8 cellular contexts compared by ENCODE assay signal in the genomic region with DNA sequence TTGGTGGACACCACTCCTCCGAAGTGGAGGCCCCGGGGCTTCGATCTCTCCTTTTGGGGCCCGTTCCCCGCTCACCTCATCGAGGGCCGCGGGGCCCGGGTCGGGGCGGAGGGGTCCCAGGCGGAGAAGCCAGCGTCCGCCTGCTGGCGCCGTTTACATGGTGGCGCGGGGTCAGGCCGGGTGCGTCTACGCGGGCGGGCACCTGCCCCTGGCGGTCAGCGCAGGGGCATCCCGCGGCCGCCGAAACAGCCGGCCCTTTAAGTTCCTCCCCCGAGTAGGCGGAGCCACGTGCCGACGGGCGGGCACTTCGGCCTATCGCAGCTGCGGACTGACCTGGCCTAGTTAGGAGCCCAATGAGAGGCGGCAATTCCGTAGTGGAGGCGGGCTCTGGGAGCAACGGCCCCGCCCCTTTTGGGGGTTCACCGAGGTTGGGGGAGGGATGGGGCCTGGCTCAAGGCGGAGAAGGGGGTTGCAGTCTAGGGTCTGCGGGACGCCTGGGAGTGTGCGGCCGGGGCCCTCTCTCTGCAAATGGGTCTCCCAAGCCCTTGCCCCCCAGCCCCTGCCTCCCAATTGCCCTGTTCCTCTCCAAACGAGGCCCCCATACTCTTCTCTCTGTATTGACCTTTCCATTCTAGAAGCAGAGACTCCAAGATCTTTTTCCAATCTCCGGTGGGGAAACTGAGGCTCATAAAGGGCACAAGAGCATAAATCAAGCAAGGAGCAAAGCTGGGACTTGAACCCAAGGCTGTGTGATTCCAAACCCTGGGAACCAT. TPM values are rescaled to one million over a fixed set of nuclear protein-coding genes. Genes with fewer than 3 reads are reported as not detected.
DNase-seq lines count a peak whose midpoint lies in the region; ATAC-seq and TF ChIP-seq lines count a peak whose summit lies in the region.

A gene with protein sequence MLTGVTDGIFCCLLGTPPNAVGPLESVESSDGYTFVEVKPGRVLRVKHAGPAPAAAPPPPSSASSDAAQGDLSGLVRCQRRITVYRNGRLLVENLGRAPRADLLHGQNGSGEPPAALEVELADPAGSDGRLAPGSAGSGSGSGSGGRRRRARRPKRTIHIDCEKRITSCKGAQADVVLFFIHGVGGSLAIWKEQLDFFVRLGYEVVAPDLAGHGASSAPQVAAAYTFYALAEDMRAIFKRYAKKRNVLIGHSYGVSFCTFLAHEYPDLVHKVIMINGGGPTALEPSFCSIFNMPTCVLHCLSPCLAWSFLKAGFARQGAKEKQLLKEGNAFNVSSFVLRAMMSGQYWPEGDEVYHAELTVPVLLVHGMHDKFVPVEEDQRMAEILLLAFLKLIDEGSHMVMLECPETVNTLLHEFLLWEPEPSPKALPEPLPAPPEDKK (minus strand): TSS at position 259 of the 773 bp plus-strand sequence. CDS start 1,809 bp downstream, outside the sequence.

- peak within 1 kb of the TSS; percentile 93 for H4K91ac ChIP-seq in trophoblast cell (ENCODE audit: low read depth, low read length)

- H3K14ac ChIP-seq in trophoblast cell (ENCODE audit: low read length), result peak within 1 kb of the TSS; percentile 87

- H2BK12ac ChIP-seq in trophoblast cell (ENCODE audit: low read length), result peak within 1 kb of the TSS; percentile 64

- WGBS in trophoblast cell (ENCODE audit: extremely low coverage, insufficient coverage, insufficient read length), result no CpG with 5 or more reads among the region's 52 CpGs
- 4 to 5% methylated on average over 8 to 10 of the region's 52 CpGs for WGBS in tibial nerve, 2 donors

- H3K9me3 ChIP-seq in adipocyte (ENCODE audit: control insufficient read depth, low read length), result no peaks in the 10 kb centered on the region
- no peaks in the 10 kb centered on the region for H3K9me3 ChIP-seq in trophoblast cell (ENCODE audit: insufficient read depth, low read depth, low read length)
- no peaks in the 10 kb centered on the region for H3K9me3 ChIP-seq in tibial nerve

- TF ChIP-seq POLR2A in tibial nerve (IDR thresholded peaks at IDR 0.05), result peak in 1 of 2 donors; percentile 77

- no peak within 1 kb of the TSS for H3K23ac ChIP-seq in trophoblast cell (ENCODE audit: low read length)

- peak; percentile 61 for ATAC-seq in HG02588 (IDR thresholded peaks at IDR 0.05; ENCODE audit: unreplicated experiment)

- H2BK5ac ChIP-seq in trophoblast cell (ENCODE audit: low read depth, low read length, poor library complexity), result peak within 1 kb of the TSS; percentile 68

- no peaks in the 10 kb centered on the region for H3K27me3 ChIP-seq in adipocyte (replicated peaks; ENCODE audit: control insufficient read depth, insufficient read depth, low read length)
- no peaks in the 10 kb centered on the region for H3K27me3 ChIP-seq in trophoblast cell (ENCODE audit: insufficient read depth, low read length)
- no peaks in the 10 kb centered on the region for H3K27me3 ChIP-seq in tibial nerve

- H4K8ac ChIP-seq in trophoblast cell (ENCODE audit: low read depth, low read length), result peak within 1 kb of the TSS; percentile 92

- peak; percentile 8 to 72 for TF ChIP-seq EP300 in tibial nerve (IDR thresholded peaks at IDR 0.05)

- intact Hi-C loops in cardiac septum (cut with DNase I), result loop anchor here (5.0 kb wide), 1 partner anchor 34 kb away; a partner anchor contains a TSS

- H2AFZ ChIP-seq in trophoblast cell (ENCODE audit: insufficient read depth, low read length, poor library complexity), result peak within 1 kb of the TSS; percentile 74

- H3K79me2 ChIP-seq in trophoblast cell (ENCODE audit: control insufficient read depth, insufficient read depth, low read length, poor library complexity), result peaks cover 11% of the 10 kb centered on the region

- H3K18ac ChIP-seq in trophoblast cell (ENCODE audit: low read length), result peak within 1 kb of the TSS; percentile 73

- H3K4me2 ChIP-seq in trophoblast cell (ENCODE audit: low read length), result peak within 1 kb of the TSS; percentile 95

- peak within 1 kb of the TSS; percentile 90 for H4K12ac ChIP-seq in trophoblast cell (ENCODE audit: low read depth, low read length)

- TF ChIP-seq CTCF in GM10266 (IDR thresholded peaks at IDR 0.05; ENCODE audit: control insufficient read depth, insufficient read depth, low read depth, missing control alignments), result peak; percentile 43
- TF ChIP-seq CTCF in tibial nerve (IDR thresholded peaks at IDR 0.05), result peak; percentile 43 to 95 (median 82)

- no peaks in the 10 kb centered on the region for H3K36me3 ChIP-seq in adipocyte (ENCODE audit: control insufficient read depth, insufficient read depth, low read length, severe bottlenecking)
- H3K36me3 ChIP-seq in trophoblast cell (ENCODE audit: control insufficient read depth in 1 of 2, insufficient read depth in 2 of 2, low read length in 2 of 2), result peaks cover 11 to 16% of the 10 kb centered on the region in 2 experiments
- H3K36me3 ChIP-seq in tibial nerve, result peaks cover 0 to 22% (median 0%) of the 10 kb centered on the region in 3 donors

- H3K4me1 ChIP-seq in adipocyte (ENCODE audit: control insufficient read depth, insufficient read depth, low read length) (peaks cover 31% of the 10 kb centered on the region), trophoblast cell (ENCODE audit: control insufficient read depth in 1 of 2, insufficient read depth in 2 of 2, low read length in 2 of 2) (peaks cover 23 to 32% of the 10 kb centered on the region in 2 experiments), tibial nerve (peaks cover 0 to 51% (median 33%) of the 10 kb centered on the region in 4 donors)

- peaks cover 24% of the 10 kb centered on the region for H3K79me1 ChIP-seq in trophoblast cell (ENCODE audit: low read length)

- H2AK5ac ChIP-seq in trophoblast cell (ENCODE audit: low read length), result peak within 1 kb of the TSS; percentile 73

- peak; percentile 98 for DNase-seq in GM10266 (ENCODE audit: extremely low spot score)
- peak; percentile 93 for DNase-seq in NCI-H1105 treated with DMSO at 0.1 percent for 48 hours (lab: John Stamatoyannopoulos, UW)
- DNase-seq in SW480 (ENCODE audit: low spot score), result peak; percentile 89
- DNase-seq in adipocyte (ENCODE audit: low read depth), result peak; percentile 99
- peak; percentile 99 for DNase-seq in cardiac septum (ENCODE audit: low spot score)
- peak; percentile 97 to 98 for DNase-seq in trophoblast cell
- peak; percentile 91 to 92 for DNase-seq in tibial nerve (ENCODE audit: low spot score in 2 of 2)

- H2BK120ac ChIP-seq in trophoblast cell (ENCODE audit: insufficient read depth, low read length, poor library complexity), result peak within 1 kb of the TSS; percentile 67

- H3K27ac ChIP-seq in trophoblast cell (ENCODE audit: low read depth, low read length), result peak within 1 kb of the TSS; percentile 42
- H3K27ac ChIP-seq in tibial nerve, result peak within 1 kb of the TSS; percentile 23 to 90 (median 84)

- H3K4me3 ChIP-seq in adipocyte (ENCODE audit: low read length) (peak within 1 kb of the TSS; percentile 79), trophoblast cell (ENCODE audit: low read depth, low read length) (peak within 1 kb of the TSS; percentile 71), tibial nerve (peak within 1 kb of the TSS; percentile 51 to 94 (median 79))

- peak within 1 kb of the TSS; percentile 85 for H3K4ac ChIP-seq in trophoblast cell (ENCODE audit: low read depth, low read length)

- H3K9ac ChIP-seq in adipocyte (ENCODE audit: low read length) (peak within 1 kb of the TSS; percentile 95), trophoblast cell (ENCODE audit: low read length) (peak within 1 kb of the TSS; percentile 77)

RNA-seq across cellular contexts. Expression of the gene that starts here (rescaled TPM):
- total RNA-seq in cardiac septum, result 8.6 TPM
- 16.0 and 16.6 TPM in 2 replicates for polyA plus RNA-seq in trophoblast cell (2013)
- total RNA-seq in tibial nerve, result 10 to 100 TPM; 15.7 to 22.9 (median 19.9) TPM

Comparison
In these comparisons a context has a peak if more than half of its experiments do, and no peak if none do; other contexts are left out.
1. Peak in every context shown above with its lines: DNase-seq, ATAC-seq, H3K4me3 ChIP-seq and H3K27ac ChIP-seq.